18 cellular contexts compared by ENCODE assay signal in the genomic region with DNA sequence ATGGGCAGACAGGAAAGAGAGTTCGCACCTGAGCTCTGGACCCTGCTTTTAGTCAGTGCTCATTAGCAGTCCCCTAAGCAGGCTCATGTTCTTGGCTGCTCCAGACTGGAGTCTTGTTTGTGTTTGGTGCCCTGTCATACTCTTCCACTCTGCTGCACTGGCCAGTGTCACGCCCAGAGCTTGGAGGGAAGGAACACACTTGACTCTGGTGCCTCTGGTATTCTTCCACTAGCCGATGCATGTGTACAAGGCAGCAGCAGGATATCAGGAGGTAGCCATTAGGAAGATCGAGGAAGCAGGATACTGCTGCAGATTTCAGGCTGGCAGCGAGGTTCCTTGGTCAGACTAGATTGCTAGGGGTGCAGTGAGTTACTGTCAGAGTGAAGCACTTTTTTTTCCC.
A peak's percentile ranks its signal among the peaks of the same experiment; 100 is the strongest.
DNase-seq lines count a peak whose midpoint lies in the region; ATAC-seq and TF ChIP-seq lines count a peak whose summit lies in the region.
"Had no signal": no experiment of that assay in that cellular context is flagged by ENCODE, and none has a peak within 500 bp of the region (broad histone marks: within the 10 kb centered on the region; RNA-seq: fewer than 3 reads in every experiment).

No MANE protein-coding gene starts in this region.

- intact Hi-C loops in left ventricle myocardium superior (cut with micrococcal nuclease): no loop called here

- no peak for DNase-seq in WTC11 (ENCODE audit: low spot score)
- peak; percentile 34 for DNase-seq in left ventricle myocardium superior
- no peak for DNase-seq in GDM1 (lab: John Stamatoyannopoulos, UW)
- no peak for DNase-seq in HuH-7.5 (ENCODE audit: low spot score)
- DNase-seq in RKO (ENCODE audit: low spot score): no peak
- DNase-seq: AML-193; COR-L47; Kasumi-1; naive B cell; NCI-H1105; SHP77; stimulated activated CD4-positive, alpha-beta T cell treated with anti-CD3 and anti-CD28 coated beads, Interleukin-4, amount 100 ng/mL, for 24 hours had no signal

- no peak overlapping the region for H3K4me3 Mint-ChIP-seq in WTC11
- no peak overlapping the region for H3K4me3 Mint-ChIP-seq in stimulated activated memory B cell treated with anti-CD40 and anti-IgM and Interleukin-4, amounts not matched to agents 10 μg/mL and 1 μg/mL and 100 μg/mL, for 72 hours
- H3K4me3 Mint-ChIP-seq: activated naive CD8-positive, alpha-beta T cell had no signal

- POLR2A ChIA-PET in HEK293 (lab: Yijun Ruan, JAX): no interaction called here
- POLR2A ChIA-PET in WTC11 (lab: Charles Lee): no interaction called here

- H3K4me3 ChIP-seq in HEK293 (ENCODE audit: low read depth, low read length): no peak overlapping the region
- H3K4me3 ChIP-seq: coronary artery, lung had no signal

- H3K4me1 Mint-ChIP-seq in WTC11: peaks cover 52% of the 10 kb centered on the region
- H3K4me1 Mint-ChIP-seq in stimulated activated memory B cell treated with anti-CD40 and anti-IgM and Interleukin-4, amounts not matched to agents 10 μg/mL and 1 μg/mL and 100 μg/mL, for 72 hours: peaks cover 29% of the 10 kb centered on the region

- no peak overlapping the region for H3K27ac ChIP-seq in HEK293 (ENCODE audit: extremely low read depth, low read depth, low read length)
- H3K27ac ChIP-seq: coronary artery, epithelial cell of prostate had no signal

- no peaks in the 10 kb centered on the region for H3K9me3 ChIP-seq in HEK293 (ENCODE audit: control insufficient read depth, insufficient read depth, low read depth, low read length)

- no peaks in the 10 kb centered on the region; the same call in none of the 2 replicates for H3K27me3 Mint-ChIP-seq in WTC11 (ENCODE audit: low read depth)
- H3K27me3 Mint-ChIP-seq in stimulated activated memory B cell treated with anti-CD40 and anti-IgM and Interleukin-4, amounts not matched to agents 10 μg/mL and 1 μg/mL and 100 μg/mL, for 72 hours: no peaks in the 10 kb centered on the region
- H3K27me3 Mint-ChIP-seq: activated naive CD8-positive, alpha-beta T cell; naive B cell had no signal

- peaks cover 18% of the 10 kb centered on the region for H3K4me1 ChIP-seq in HEK293 (ENCODE audit: control insufficient read depth, insufficient read depth, low read length)

- CTCF ChIA-PET in HEK293 (lab: Yijun Ruan, JAX) (interaction anchor here (0.8 kb wide), 1 partner anchor 1746 kb away, joined by 3 read pairs; no protein-coding TSS in a partner anchor), WTC11 (lab: Charles Lee) (no interaction called here)

- peak; percentile 54 for ATAC-seq in WTC11
- ATAC-seq in left ventricle myocardium superior: peak; percentile 89
- no peak for ATAC-seq in stimulated activated memory B cell treated with anti-CD40 and anti-IgM and Interleukin-4, amounts not matched to agents 10 μg/mL and 1 μg/mL and 100 μg/mL, for 72 hours

- H3K27ac Mint-ChIP-seq in WTC11: no peak overlapping the region; the same call in 1 of the 2 replicates
- H3K27ac Mint-ChIP-seq in stimulated activated memory B cell treated with anti-CD40 and anti-IgM and Interleukin-4, amounts not matched to agents 10 μg/mL and 1 μg/mL and 100 μg/mL, for 72 hours: peak overlapping the region; percentile 30
- H3K27ac Mint-ChIP-seq: activated naive CD8-positive, alpha-beta T cell had no signal

- no peak for TF ChIP-seq CTCF in HEK293 (tag by site-specific recombination; IDR thresholded peaks at IDR 0.05)
- no peak for TF ChIP-seq CTCF in WTC11 (IDR thresholded peaks at IDR 0.05)

- no peaks in the 10 kb centered on the region for H3K36me3 Mint-ChIP-seq in WTC11
- H3K36me3 Mint-ChIP-seq in stimulated activated memory B cell treated with anti-CD40 and anti-IgM and Interleukin-4, amounts not matched to agents 10 μg/mL and 1 μg/mL and 100 μg/mL, for 72 hours: peaks cover 8% of the 10 kb centered on the region
- H3K36me3 Mint-ChIP-seq: naive B cell had no signal

- H3K9me3 Mint-ChIP-seq in WTC11: peaks cover 6% of the 10 kb centered on the region
- H3K9me3 Mint-ChIP-seq in stimulated activated memory B cell treated with anti-CD40 and anti-IgM and Interleukin-4, amounts not matched to agents 10 μg/mL and 1 μg/mL and 100 μg/mL, for 72 hours: no peaks in the 10 kb centered on the region
- H3K9me3 Mint-ChIP-seq: naive B cell had no signal

- no peaks in the 10 kb centered on the region; a peak in 1 of 3 replicates for H3K36me3 ChIP-seq in HEK293 (ENCODE audit: control insufficient read depth in 2 of 2, insufficient read depth in 1 of 2, low read length in 2 of 2)

TF ChIP-seq in HEK293, 187 proteins besides CTCF, POLR2A, EP300 and RAD21:
- no peak for TF ChIP-seq ZNF112 (tag by site-specific recombination; IDR thresholded peaks at IDR 0.05)
- TF ChIP-seq TRIM28 (IDR thresholded peaks at IDR 0.05; ENCODE audit: borderline replicate concordance, low read length): peak; percentile 77; the same call in 1 of the 2 replicates

TF ChIP-seq in WTC11, 78 proteins besides CTCF, POLR2A, EP300 and RAD21:
- TF ChIP-seq GTF2I (CRISPR knock-in tag; conservative IDR thresholded peaks at IDR 0.05) (no peak), FOXK1 (CRISPR knock-in tag; IDR thresholded peaks at IDR 0.05) (no peak), ZNF416 (CRISPR knock-in tag; IDR thresholded peaks at IDR 0.05) (no peak), ESRRA (CRISPR knock-in tag; IDR thresholded peaks at IDR 0.05; ENCODE audit: borderline replicate concordance) (no peak), ZNF532 (CRISPR knock-in tag; IDR thresholded peaks at IDR 0.05; ENCODE audit: borderline replicate concordance) (no peak), RELA (CRISPR knock-in tag; IDR thresholded peaks at IDR 0.05; ENCODE audit: borderline replicate concordance) (no peak), NFATC4 (CRISPR knock-in tag; IDR thresholded peaks at IDR 0.05) (no peak), ZBTB21 (CRISPR knock-in tag; IDR thresholded peaks at IDR 0.05; ENCODE audit: borderline replicate concordance) (no peak), MLX (CRISPR knock-in tag; IDR thresholded peaks at IDR 0.05) (no peak), ZNF219 (CRISPR knock-in tag; IDR thresholded peaks at IDR 0.05; ENCODE audit: borderline replicate concordance) (no peak), GABPB1 (CRISPR knock-in tag; IDR thresholded peaks at IDR 0.05) (no peak), HMGA2 (CRISPR knock-in tag; IDR thresholded peaks at IDR 0.05) (no peak), ZNF232 (CRISPR knock-in tag; IDR thresholded peaks at IDR 0.05) (no peak), ZMAT4 (CRISPR knock-in tag; IDR thresholded peaks at IDR 0.05) (no peak)
- TF ChIP-seq, protein P1, sequence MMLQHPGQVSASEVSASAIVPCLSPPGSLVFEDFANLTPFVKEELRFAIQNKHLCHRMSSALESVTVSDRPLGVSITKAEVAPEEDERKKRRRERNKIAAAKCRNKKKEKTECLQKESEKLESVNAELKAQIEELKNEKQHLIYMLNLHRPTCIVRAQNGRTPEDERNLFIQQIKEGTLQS (CRISPR knock-in tag; conservative IDR thresholded peaks at IDR 0.05): no peak
TF ChIP-seq in WTC11: peak in this region for 0.
